ENCODE assay signal across 1 cellular context in the genomic region with DNA sequence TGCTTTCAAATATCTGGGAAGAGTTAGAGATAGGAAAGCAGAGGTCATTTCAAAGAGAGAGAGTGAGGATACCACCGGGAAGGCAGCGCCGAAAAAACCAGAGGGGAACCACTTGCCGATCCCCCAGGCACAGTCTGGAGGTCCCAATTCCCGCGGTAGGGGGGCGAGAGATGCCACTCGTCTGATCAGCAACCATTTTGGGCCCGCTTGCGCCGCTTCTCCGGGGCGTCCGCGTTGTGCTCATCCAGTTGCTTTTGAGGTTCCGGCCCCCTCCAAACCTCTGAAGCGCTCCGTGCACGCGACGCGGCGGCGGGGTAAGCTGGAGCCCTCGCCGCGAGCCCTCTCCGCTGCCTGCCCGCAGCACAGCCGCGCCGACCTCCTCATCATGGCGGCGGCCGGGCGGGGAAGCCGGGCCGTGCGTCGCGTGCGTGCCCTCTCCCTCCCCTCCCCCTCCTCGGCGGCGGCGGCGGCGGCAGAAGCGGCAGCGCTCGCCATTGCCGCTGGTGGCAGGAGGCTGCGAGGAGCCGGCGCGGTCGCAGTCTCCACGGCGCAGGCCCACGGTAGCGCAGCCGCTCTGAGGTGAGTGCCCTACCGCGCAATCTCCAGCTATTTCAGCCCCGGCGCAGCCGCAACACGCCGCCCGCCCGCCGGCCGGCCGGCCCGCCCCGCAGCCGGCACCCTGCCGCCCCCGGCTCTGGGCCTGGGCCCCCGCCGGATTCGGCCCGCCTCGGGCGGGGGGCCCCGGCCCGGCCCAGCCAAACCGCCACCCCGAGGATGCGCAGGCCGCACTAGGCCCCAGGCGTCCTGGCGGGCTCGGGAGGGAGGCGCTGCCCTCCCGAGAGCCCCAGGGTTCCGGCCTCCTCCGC.
TF ChIP-seq lines count a peak whose summit lies in the region.

A gene (plus strand): TSS at position 475 of the 866 bp plus-strand sequence. CDS start 45,632 bp downstream, outside the sequence.

TF ChIP-seq in K562, 482 proteins besides CTCF, POLR2A, EP300 and RAD21 (continued from another document and continues in another):
- TF ChIP-seq, protein P1, sequence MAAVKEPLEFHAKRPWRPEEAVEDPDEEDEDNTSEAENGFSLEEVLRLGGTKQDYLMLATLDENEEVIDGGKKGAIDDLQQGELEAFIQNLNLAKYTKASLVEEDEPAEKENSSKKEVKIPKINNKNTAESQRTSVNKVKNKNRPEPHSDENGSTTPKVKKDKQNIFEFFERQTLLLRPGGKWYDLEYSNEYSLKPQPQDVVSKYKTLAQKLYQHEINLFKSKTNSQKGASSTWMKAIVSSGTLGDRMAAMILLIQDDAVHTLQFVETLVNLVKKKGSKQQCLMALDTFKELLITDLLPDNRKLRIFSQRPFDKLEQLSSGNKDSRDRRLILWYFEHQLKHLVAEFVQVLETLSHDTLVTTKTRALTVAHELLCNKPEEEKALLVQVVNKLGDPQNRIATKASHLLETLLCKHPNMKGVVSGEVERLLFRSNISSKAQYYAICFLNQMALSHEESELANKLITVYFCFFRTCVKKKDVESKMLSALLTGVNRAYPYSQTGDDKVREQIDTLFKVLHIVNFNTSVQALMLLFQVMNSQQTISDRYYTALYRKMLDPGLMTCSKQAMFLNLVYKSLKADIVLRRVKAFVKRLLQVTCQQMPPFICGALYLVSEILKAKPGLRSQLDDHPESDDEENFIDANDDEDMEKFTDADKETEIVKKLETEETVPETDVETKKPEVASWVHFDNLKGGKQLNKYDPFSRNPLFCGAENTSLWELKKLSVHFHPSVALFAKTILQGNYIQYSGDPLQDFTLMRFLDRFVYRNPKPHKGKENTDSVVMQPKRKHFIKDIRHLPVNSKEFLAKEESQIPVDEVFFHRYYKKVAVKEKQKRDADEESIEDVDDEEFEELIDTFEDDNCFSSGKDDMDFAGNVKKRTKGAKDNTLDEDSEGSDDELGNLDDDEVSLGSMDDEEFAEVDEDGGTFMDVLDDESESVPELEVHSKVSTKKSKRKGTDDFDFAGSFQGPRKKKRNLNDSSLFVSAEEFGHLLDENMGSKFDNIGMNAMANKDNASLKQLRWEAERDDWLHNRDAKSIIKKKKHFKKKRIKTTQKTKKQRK (IDR thresholded peaks at IDR 0.05; ENCODE audit: borderline replicate concordance, low read depth, low read length) = no peak
- TF ChIP-seq, protein P2, sequence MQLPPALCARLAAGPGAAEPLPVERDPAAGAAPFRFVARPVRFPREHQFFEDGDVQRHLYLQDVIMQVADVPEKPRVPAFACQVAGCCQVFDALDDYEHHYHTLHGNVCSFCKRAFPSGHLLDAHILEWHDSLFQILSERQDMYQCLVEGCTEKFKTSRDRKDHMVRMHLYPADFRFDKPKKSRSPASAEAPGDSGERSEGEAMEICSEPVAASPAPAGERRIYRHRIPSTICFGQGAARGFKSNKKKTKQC (CRISPR knock-in tag; IDR thresholded peaks at IDR 0.05) = peak; percentile 97
- TF ChIP-seq, protein P3, sequence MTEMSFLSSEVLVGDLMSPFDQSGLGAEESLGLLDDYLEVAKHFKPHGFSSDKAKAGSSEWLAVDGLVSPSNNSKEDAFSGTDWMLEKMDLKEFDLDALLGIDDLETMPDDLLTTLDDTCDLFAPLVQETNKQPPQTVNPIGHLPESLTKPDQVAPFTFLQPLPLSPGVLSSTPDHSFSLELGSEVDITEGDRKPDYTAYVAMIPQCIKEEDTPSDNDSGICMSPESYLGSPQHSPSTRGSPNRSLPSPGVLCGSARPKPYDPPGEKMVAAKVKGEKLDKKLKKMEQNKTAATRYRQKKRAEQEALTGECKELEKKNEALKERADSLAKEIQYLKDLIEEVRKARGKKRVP (CRISPR knock-in tag; IDR thresholded peaks at IDR 0.05) = no peak
- TF ChIP-seq CBX5 (IDR thresholded peaks at IDR 0.05; ENCODE audit: borderline replicate concordance, low read depth) = peak; percentile 55; the same call in 1 of the 2 replicates
- TF ChIP-seq DPF2 (IDR thresholded peaks at IDR 0.05) = peak; percentile 65
- no peak for TF ChIP-seq SAFB2 (IDR thresholded peaks at IDR 0.05; ENCODE audit: borderline replicate concordance, low read depth, low read length, severe bottlenecking)
- no peak for TF ChIP-seq ZNF707 (CRISPR knock-in tag; conservative IDR thresholded peaks at IDR 0.05)
- peak; percentile 85 for TF ChIP-seq HNRNPLL (IDR thresholded peaks at IDR 0.05; ENCODE audit: low read depth, low read length, poor library complexity, severe bottlenecking)
- TF ChIP-seq HMG20B (CRISPR knock-in tag; IDR thresholded peaks at IDR 0.05) = no peak
- no peak; a peak in 1 of 4 replicates for TF ChIP-seq FOXA3 (CRISPR knock-in tag; conservative IDR thresholded peaks at IDR 0.05 in 1 of 2, IDR thresholded peaks at IDR 0.05 in 1 of 2)
- no peak for TF ChIP-seq MEF2A (IDR thresholded peaks at IDR 0.05; ENCODE audit: control insufficient read depth, low read depth, low read length)
- peak; percentile 41 to 62; a peak in 2 of 4 replicates for TF ChIP-seq SIX5 (IDR thresholded peaks at IDR 0.05; ENCODE audit: borderline replicate concordance in 1 of 2, insufficient read depth in 1 of 2, low read depth in 1 of 2, low read length in 2 of 2)
- peak; percentile 65; the same call in 1 of the 2 replicates for TF ChIP-seq NBN (IDR thresholded peaks at IDR 0.05; ENCODE audit: low read depth)
- TF ChIP-seq ZFPM2 (CRISPR knock-in tag; IDR thresholded peaks at IDR 0.05) = 0 out of 2 replicates have a peak, but pooled peaks have one; percentile 12
- TF ChIP-seq SAFB (IDR thresholded peaks at IDR 0.05; ENCODE audit: borderline replicate concordance, low read depth, low read length) = peak; percentile 79; the same call in 1 of the 2 replicates
- TF ChIP-seq, protein P4, sequence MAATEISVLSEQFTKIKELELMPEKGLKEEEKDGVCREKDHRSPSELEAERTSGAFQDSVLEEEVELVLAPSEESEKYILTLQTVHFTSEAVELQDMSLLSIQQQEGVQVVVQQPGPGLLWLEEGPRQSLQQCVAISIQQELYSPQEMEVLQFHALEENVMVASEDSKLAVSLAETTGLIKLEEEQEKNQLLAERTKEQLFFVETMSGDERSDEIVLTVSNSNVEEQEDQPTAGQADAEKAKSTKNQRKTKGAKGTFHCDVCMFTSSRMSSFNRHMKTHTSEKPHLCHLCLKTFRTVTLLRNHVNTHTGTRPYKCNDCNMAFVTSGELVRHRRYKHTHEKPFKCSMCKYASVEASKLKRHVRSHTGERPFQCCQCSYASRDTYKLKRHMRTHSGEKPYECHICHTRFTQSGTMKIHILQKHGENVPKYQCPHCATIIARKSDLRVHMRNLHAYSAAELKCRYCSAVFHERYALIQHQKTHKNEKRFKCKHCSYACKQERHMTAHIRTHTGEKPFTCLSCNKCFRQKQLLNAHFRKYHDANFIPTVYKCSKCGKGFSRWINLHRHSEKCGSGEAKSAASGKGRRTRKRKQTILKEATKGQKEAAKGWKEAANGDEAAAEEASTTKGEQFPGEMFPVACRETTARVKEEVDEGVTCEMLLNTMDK (IDR thresholded peaks at IDR 0.05; ENCODE audit: borderline replicate concordance, insufficient read depth, low read depth, low read length, poor library complexity, severe bottlenecking) = peak; percentile 32
- TF ChIP-seq ZNF253 (CRISPR knock-in tag; conservative IDR thresholded peaks at IDR 0.05) = no peak
- TF ChIP-seq, protein P5, sequence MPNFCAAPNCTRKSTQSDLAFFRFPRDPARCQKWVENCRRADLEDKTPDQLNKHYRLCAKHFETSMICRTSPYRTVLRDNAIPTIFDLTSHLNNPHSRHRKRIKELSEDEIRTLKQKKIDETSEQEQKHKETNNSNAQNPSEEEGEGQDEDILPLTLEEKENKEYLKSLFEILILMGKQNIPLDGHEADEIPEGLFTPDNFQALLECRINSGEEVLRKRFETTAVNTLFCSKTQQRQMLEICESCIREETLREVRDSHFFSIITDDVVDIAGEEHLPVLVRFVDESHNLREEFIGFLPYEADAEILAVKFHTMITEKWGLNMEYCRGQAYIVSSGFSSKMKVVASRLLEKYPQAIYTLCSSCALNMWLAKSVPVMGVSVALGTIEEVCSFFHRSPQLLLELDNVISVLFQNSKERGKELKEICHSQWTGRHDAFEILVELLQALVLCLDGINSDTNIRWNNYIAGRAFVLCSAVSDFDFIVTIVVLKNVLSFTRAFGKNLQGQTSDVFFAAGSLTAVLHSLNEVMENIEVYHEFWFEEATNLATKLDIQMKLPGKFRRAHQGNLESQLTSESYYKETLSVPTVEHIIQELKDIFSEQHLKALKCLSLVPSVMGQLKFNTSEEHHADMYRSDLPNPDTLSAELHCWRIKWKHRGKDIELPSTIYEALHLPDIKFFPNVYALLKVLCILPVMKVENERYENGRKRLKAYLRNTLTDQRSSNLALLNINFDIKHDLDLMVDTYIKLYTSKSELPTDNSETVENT (CRISPR knock-in tag; IDR thresholded peaks at IDR 0.05) = peak; percentile 95
- TF ChIP-seq NFRKB (IDR thresholded peaks at IDR 0.05; ENCODE audit: low read depth) = peak; percentile 86
- peak; percentile 72 for TF ChIP-seq RBM22 (IDR thresholded peaks at IDR 0.05; ENCODE audit: low read depth, low read length, poor library complexity, severe bottlenecking)
- no peak for TF ChIP-seq ETS2 (tag; IDR thresholded peaks at IDR 0.05; ENCODE audit: borderline replicate concordance, poor library complexity, severe bottlenecking)
- peak; percentile 66; the same call in 1 of the 2 replicates for TF ChIP-seq KLF13 (tag; IDR thresholded peaks at IDR 0.05; ENCODE audit: borderline replicate concordance, low read depth)
- TF ChIP-seq, protein P6, sequence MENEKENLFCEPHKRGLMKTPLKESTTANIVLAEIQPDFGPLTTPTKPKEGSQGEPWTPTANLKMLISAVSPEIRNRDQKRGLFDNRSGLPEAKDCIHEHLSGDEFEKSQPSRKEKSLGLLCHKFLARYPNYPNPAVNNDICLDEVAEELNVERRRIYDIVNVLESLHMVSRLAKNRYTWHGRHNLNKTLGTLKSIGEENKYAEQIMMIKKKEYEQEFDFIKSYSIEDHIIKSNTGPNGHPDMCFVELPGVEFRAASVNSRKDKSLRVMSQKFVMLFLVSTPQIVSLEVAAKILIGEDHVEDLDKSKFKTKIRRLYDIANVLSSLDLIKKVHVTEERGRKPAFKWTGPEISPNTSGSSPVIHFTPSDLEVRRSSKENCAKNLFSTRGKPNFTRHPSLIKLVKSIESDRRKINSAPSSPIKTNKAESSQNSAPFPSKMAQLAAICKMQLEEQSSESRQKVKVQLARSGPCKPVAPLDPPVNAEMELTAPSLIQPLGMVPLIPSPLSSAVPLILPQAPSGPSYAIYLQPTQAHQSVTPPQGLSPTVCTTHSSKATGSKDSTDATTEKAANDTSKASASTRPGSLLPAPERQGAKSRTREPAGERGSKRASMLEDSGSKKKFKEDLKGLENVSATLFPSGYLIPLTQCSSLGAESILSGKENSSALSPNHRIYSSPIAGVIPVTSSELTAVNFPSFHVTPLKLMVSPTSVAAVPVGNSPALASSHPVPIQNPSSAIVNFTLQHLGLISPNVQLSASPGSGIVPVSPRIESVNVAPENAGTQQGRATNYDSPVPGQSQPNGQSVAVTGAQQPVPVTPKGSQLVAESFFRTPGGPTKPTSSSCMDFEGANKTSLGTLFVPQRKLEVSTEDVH (IDR thresholded peaks at IDR 0.05; ENCODE audit: low read depth, partially characterized antibody) = peak; percentile 20
- TF ChIP-seq TEAD1 (CRISPR knock-in tag; IDR thresholded peaks at IDR 0.05) = peak in 1 of 2 experiments; percentile 89; a peak in 2 of 4 replicates
- TF ChIP-seq SAP30 (IDR thresholded peaks at IDR 0.05; ENCODE audit: borderline replicate concordance, insufficient read depth, low read depth, low read length, poor library complexity, severe bottlenecking) = no peak
- TF ChIP-seq KLF10 (CRISPR knock-in tag; IDR thresholded peaks at IDR 0.05) = no peak
- TF ChIP-seq XRCC5 (IDR thresholded peaks at IDR 0.05; ENCODE audit: low read depth, low read length) = 0 out of 2 replicates have a peak, but pooled peaks have one; percentile 47
- TF ChIP-seq, protein P7, sequence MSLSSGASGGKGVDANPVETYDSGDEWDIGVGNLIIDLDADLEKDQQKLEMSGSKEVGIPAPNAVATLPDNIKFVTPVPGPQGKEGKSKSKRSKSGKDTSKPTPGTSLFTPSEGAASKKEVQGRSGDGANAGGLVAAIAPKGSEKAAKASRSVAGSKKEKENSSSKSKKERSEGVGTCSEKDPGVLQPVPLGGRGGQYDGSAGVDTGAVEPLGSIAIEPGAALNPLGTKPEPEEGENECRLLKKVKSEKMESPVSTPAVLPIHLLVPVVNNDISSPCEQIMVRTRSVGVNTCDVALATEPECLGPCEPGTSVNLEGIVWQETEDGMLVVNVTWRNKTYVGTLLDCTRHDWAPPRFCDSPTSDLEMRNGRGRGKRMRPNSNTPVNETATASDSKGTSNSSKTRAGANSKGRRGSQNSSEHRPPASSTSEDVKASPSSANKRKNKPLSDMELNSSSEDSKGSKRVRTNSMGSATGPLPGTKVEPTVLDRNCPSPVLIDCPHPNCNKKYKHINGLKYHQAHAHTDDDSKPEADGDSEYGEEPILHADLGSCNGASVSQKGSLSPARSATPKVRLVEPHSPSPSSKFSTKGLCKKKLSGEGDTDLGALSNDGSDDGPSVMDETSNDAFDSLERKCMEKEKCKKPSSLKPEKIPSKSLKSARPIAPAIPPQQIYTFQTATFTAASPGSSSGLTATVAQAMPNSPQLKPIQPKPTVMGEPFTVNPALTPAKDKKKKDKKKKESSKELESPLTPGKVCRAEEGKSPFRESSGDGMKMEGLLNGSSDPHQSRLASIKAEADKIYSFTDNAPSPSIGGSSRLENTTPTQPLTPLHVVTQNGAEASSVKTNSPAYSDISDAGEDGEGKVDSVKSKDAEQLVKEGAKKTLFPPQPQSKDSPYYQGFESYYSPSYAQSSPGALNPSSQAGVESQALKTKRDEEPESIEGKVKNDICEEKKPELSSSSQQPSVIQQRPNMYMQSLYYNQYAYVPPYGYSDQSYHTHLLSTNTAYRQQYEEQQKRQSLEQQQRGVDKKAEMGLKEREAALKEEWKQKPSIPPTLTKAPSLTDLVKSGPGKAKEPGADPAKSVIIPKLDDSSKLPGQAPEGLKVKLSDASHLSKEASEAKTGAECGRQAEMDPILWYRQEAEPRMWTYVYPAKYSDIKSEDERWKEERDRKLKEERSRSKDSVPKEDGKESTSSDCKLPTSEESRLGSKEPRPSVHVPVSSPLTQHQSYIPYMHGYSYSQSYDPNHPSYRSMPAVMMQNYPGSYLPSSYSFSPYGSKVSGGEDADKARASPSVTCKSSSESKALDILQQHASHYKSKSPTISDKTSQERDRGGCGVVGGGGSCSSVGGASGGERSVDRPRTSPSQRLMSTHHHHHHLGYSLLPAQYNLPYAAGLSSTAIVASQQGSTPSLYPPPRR (CRISPR knock-in tag; IDR thresholded peaks at IDR 0.05; ENCODE audit: borderline replicate concordance) = peak; percentile 86; the same call in 1 of the 2 replicates
- TF ChIP-seq DIDO1 (tag; IDR thresholded peaks at IDR 0.05; ENCODE audit: low read depth) = peak; percentile 39; the same call in 1 of the 2 replicates
- no peak for TF ChIP-seq MCM2 (IDR thresholded peaks at IDR 0.05; ENCODE audit: low read depth)
- 0 out of 2 replicates have a peak, but pooled peaks have one; percentile 25 for TF ChIP-seq ZC3H11A (IDR thresholded peaks at IDR 0.05; ENCODE audit: low read depth, low read length)
- TF ChIP-seq ZNF140 (CRISPR knock-in tag; IDR thresholded peaks at IDR 0.05) = no peak
- TF ChIP-seq, protein P8, sequence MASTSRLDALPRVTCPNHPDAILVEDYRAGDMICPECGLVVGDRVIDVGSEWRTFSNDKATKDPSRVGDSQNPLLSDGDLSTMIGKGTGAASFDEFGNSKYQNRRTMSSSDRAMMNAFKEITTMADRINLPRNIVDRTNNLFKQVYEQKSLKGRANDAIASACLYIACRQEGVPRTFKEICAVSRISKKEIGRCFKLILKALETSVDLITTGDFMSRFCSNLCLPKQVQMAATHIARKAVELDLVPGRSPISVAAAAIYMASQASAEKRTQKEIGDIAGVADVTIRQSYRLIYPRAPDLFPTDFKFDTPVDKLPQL (IDR thresholded peaks at IDR 0.05; ENCODE audit: extremely low read depth, insufficient read length) = peak; percentile 16
- TF ChIP-seq ZNF41 (CRISPR knock-in tag; conservative IDR thresholded peaks at IDR 0.05) = no peak
- no peak for TF ChIP-seq ZNF551 (CRISPR knock-in tag; IDR thresholded peaks at IDR 0.05)
- no peak for TF ChIP-seq CHD1 (IDR thresholded peaks at IDR 0.05; ENCODE audit: low read length)
- TF ChIP-seq TAF15 (IDR thresholded peaks at IDR 0.05; ENCODE audit: low read depth, low read length) = no peak
- TF ChIP-seq ERF (CRISPR knock-in tag; IDR thresholded peaks at IDR 0.05) = peak; percentile 49; the same call in 1 of the 2 replicates
